36 cellular contexts compared by ENCODE assay signal in genomic region chr12:118835911-118836310, GRCh38.
DNase-seq lines count a peak whose midpoint lies in the region; ATAC-seq, FAIRE-seq and TF ChIP-seq lines count a peak whose summit lies in the region.
"Had no signal": no experiment of that assay in that cellular context is flagged by ENCODE, and none has a peak within 500 bp of the region (broad histone marks: within the 10 kb centered on the region; RNA-seq: fewer than 3 reads in every experiment).

No MANE protein-coding gene starts in this region.

- POLR2A ChIA-PET in K562 (lab: Yijun Ruan, JAX): no interaction called here

- peaks cover 2% of the 10 kb centered on the region for H3K27me3 Mint-ChIP-seq in activated T-cell treated with anti-CD3 and anti-CD28 coated beads, Interleukin-2, amount 50 U/mL, for 4 hours (ENCODE audit: low read depth)
- H3K27me3 Mint-ChIP-seq: CD4-positive, alpha-beta T cell; CD4-positive, CD25-positive, alpha-beta regulatory T cell had no signal

- H3K9me1 ChIP-seq in K562 (ENCODE audit: control insufficient read depth, insufficient read depth, low read length): no peaks in the 10 kb centered on the region

- 0% methylated on average over 1 of the region's 1 CpG for WGBS in K562 (ENCODE audit: insufficient coverage, low coverage, missing lambda C conversion rate)

- H2AFZ ChIP-seq in K562 (ENCODE audit: low read depth, low read length): no peak overlapping the region

- TF ChIP-seq CTCF in 22Rv1 (IDR thresholded peaks at IDR 0.05) (no peak), WERI-Rb-1 (IDR thresholded peaks at IDR 0.05; ENCODE audit: low read depth, low read length) (no peak), K562 (IDR thresholded peaks at IDR 0.05 in 2 of 3, conservative IDR thresholded peaks at IDR 0.05 in 1 of 3; ENCODE audit: insufficient read depth in 2 of 3, low read depth in 1 of 3, low read length in 3 of 3) (no peak), breast epithelium (IDR thresholded peaks at IDR 0.05) (no peak)

- H3K79me2 ChIP-seq in K562 (ENCODE audit: control insufficient read depth, insufficient read depth, low read length): no peaks in the 10 kb centered on the region

- H3K27ac ChIP-seq in 22Rv1 (peak overlapping the region; percentile 37), WERI-Rb-1 (peak overlapping the region; percentile 49), K562 (ENCODE audit: extremely low read depth, low read depth, low read length) (no peak overlapping the region), breast epithelium (no peak overlapping the region)
- H3K27ac ChIP-seq: A549; BLaER1; BLaER1 treated with 17β-estradiol and CSF1 and Interleukin-3, amounts not matched to agents 10 nM and 100 nM; C4-2B had no signal

- TF ChIP-seq RAD21 in K562 (CRISPR knock-in tag; conservative IDR thresholded peaks at IDR 0.05 in 1 of 2, IDR thresholded peaks at IDR 0.05 in 1 of 2): no peak

- no peak for FAIRE-seq in K562 (lab: Jason Lieb, UNC)
- FAIRE-seq: A204.1, A549, D721Med had no signal

- ATAC-seq in K562 (no peak), GM21737 (IDR thresholded peaks at IDR 0.05; ENCODE audit: unreplicated experiment) (no peak), GM19455 (IDR thresholded peaks at IDR 0.05; ENCODE audit: unreplicated experiment) (no peak)
- ATAC-seq in activated T-cell treated with anti-CD3 and anti-CD28 coated beads, Interleukin-2, amount 50 U/mL, for 4 hours: no peak
- ATAC-seq: A549; CD8-positive, alpha-beta T cell had no signal

- H3K36me3 Mint-ChIP-seq in activated T-cell treated with anti-CD3 and anti-CD28 coated beads, Interleukin-2, amount 50 U/mL, for 4 hours (ENCODE audit: insufficient read depth): no peaks in the 10 kb centered on the region
- H3K36me3 Mint-ChIP-seq: CD14-positive monocyte; CD4-positive, alpha-beta memory T cell; CD4-positive, CD25-positive, alpha-beta regulatory T cell; CD8-positive, alpha-beta memory T cell; CD8-positive, alpha-beta T cell had no signal

- peaks cover 4% of the 10 kb centered on the region for H3K9me3 Mint-ChIP-seq in activated T-cell treated with anti-CD3 and anti-CD28 coated beads, Interleukin-2, amount 50 U/mL, for 4 hours
- H3K9me3 Mint-ChIP-seq: CD4-positive, alpha-beta T cell; CD8-positive, alpha-beta T cell had no signal

- no peaks in the 10 kb centered on the region for H3K27me3 ChIP-seq in WERI-Rb-1 (ENCODE audit: insufficient read depth, low read depth, severe bottlenecking)
- H3K27me3 ChIP-seq in K562 (ENCODE audit: control insufficient read depth in 2 of 2, insufficient read depth in 2 of 2, low read length in 2 of 2): no peaks in the 10 kb centered on the region
- no peaks in the 10 kb centered on the region for H3K27me3 ChIP-seq in breast epithelium
- H3K27me3 ChIP-seq: BE2C; BLaER1; BLaER1 treated with 17β-estradiol and CSF1 and Interleukin-3, amounts not matched to agents 10 nM and 100 nM had no signal

- H3K9me3 ChIP-seq in WERI-Rb-1 (ENCODE audit: severe bottlenecking) (peaks cover 3% of the 10 kb centered on the region), K562 (replicated peaks; ENCODE audit: control insufficient read depth, insufficient read depth, low read depth, low read length) (no peaks in the 10 kb centered on the region), breast epithelium (no peaks in the 10 kb centered on the region)
- H3K9me3 ChIP-seq: A549, BE2C, BLaER1, Caco-2 had no signal

- TF ChIP-seq POLR2A in K562 (conservative IDR thresholded peaks at IDR 0.05) (no peak), breast epithelium (IDR thresholded peaks at IDR 0.05) (no peak)

- H3K36me3 ChIP-seq in WERI-Rb-1 (no peaks in the 10 kb centered on the region), K562 (ENCODE audit: control insufficient read depth, insufficient read depth, low read length) (no peaks in the 10 kb centered on the region), breast epithelium (no peaks in the 10 kb centered on the region)
- H3K36me3 ChIP-seq: BE2C; BLaER1; BLaER1 treated with 17β-estradiol and CSF1 and Interleukin-3, amounts not matched to agents 10 nM and 100 nM had no signal

- no peaks in the 10 kb centered on the region for H3K4me1 ChIP-seq in K562 (replicated peaks in 1 of 2; ENCODE audit: control insufficient read depth in 2 of 2, insufficient read depth in 2 of 2, low read length in 2 of 2)
- no peaks in the 10 kb centered on the region for H3K4me1 ChIP-seq in breast epithelium
- H3K4me1 ChIP-seq: A549, BE2C, Caco-2 had no signal

- no peak overlapping the region for H3K4me3 ChIP-seq in WERI-Rb-1 (ENCODE audit: low read depth, low read length)
- H3K4me3 ChIP-seq in K562: no peak overlapping the region
- H3K4me3 ChIP-seq in breast epithelium: no peak overlapping the region
- H3K4me3 ChIP-seq: A549; BLaER1; BLaER1 treated with 17β-estradiol and CSF1 and Interleukin-3, amounts not matched to agents 10 nM and 100 nM had no signal

- peak; percentile 60 for DNase-seq in WERI-Rb-1
- DNase-seq in K562 (ENCODE audit: extremely low read depth in 1 of 4, low spot score in 3 of 4): peak in 1 of 4 experiments; percentile 6
- peak; percentile 56 for DNase-seq in retina
- DNase-seq in activated T-cell treated with anti-CD3 and anti-CD28 coated beads, Interleukin-2, amount 50 U/mL, for 4 hours: no peak
- no peak for DNase-seq in breast epithelium (ENCODE audit: low spot score in 2 of 2)
- DNase-seq: 8988T; ACHN; AML-193; BE2C; C1 segment of cervical spinal cord; Caco-2; Calu3; CD4-positive, alpha-beta memory T cell; CD4-positive, alpha-beta T cell; CD4-positive, CD25-positive, alpha-beta regulatory T cell; CD8-positive, alpha-beta memory T cell; CD8-positive, alpha-beta T cell; COR-L47; DMS 273 treated with DMSO at 0.1 percent for 48 hours; DMS153; DMS53; DMS79; DMS79 treated with DMSO at 0.1 percent for 48 hours; DND-41; EL had no signal

- BruUV-seq in K562 (replicated peaks; lab: Mats Ljungman, UMichigan): no TSS peak

- no peak for TF ChIP-seq EP300 in K562 (IDR thresholded peaks at IDR 0.05; ENCODE audit: low read length)

- no peaks in the 10 kb centered on the region for H4K20me1 ChIP-seq in K562 (replicated peaks; ENCODE audit: control insufficient read depth, insufficient read depth, low read length)
- H4K20me1 ChIP-seq: BLaER1; BLaER1 treated with 17β-estradiol and CSF1 and Interleukin-3, amounts not matched to agents 10 nM and 100 nM had no signal

- no peak overlapping the region for H3K9ac ChIP-seq in K562 (ENCODE audit: insufficient read depth in 1 of 2, low read depth in 2 of 2, low read length in 2 of 2)
- H3K9ac ChIP-seq: BLaER1; BLaER1 treated with 17β-estradiol and CSF1 and Interleukin-3, amounts not matched to agents 10 nM and 100 nM had no signal

- H3K4me1 Mint-ChIP-seq in activated T-cell treated with anti-CD3 and anti-CD28 coated beads, Interleukin-2, amount 50 U/mL, for 4 hours (ENCODE audit: low read depth): no peaks in the 10 kb centered on the region
- H3K4me1 Mint-ChIP-seq: B cell; CD14-positive monocyte; CD4-positive, alpha-beta memory T cell; CD8-positive, alpha-beta memory T cell had no signal

- no peak overlapping the region for H3K4me2 ChIP-seq in K562 (ENCODE audit: insufficient read depth, low read length)
- H3K4me2 ChIP-seq: A549; BLaER1; BLaER1 treated with 17β-estradiol and CSF1 and Interleukin-3, amounts not matched to agents 10 nM and 100 nM had no signal

- CTCF ChIA-PET in K562 (lab: Yijun Ruan, JAX; ENCODE audit: low intra/inter-chr PET ratio): no interaction called here

- intact Hi-C loops in K562 (cut with micrococcal nuclease) (no loop called here), breast epithelium (cut with DNase I; ENCODE audit: low total_unique reads) (no loop called here)

- in situ Hi-C loops in K562 (cut with MboI): no loop called here

- no peak overlapping the region for H3K4me3 Mint-ChIP-seq in activated T-cell treated with anti-CD3 and anti-CD28 coated beads, Interleukin-2, amount 50 U/mL, for 4 hours
- H3K4me3 Mint-ChIP-seq: B cell; CD14-positive monocyte; CD4-positive, alpha-beta memory T cell; CD4-positive, alpha-beta T cell; CD4-positive, CD25-positive, alpha-beta regulatory T cell; CD8-positive, alpha-beta memory T cell; CD8-positive, alpha-beta T cell had no signal

TF ChIP-seq in K562, 482 proteins besides CTCF, POLR2A, EP300 and RAD21:
- no peak for TF ChIP-seq LEF1 (IDR thresholded peaks at IDR 0.05)
- TF ChIP-seq FOXP1 (CRISPR knock-in tag; IDR thresholded peaks at IDR 0.05): no peak
- TF ChIP-seq CBFA2T2 (conservative IDR thresholded peaks at IDR 0.05): peak; percentile 31
- TF ChIP-seq MCM7 (IDR thresholded peaks at IDR 0.05): no peak
- TF ChIP-seq TAL1 (IDR thresholded peaks at IDR 0.05): peak; percentile 22; the same call in 1 of the 2 replicates
- peak; percentile 43; the same call in 1 of the 2 replicates for TF ChIP-seq CBFA2T3 (IDR thresholded peaks at IDR 0.05)
- TF ChIP-seq TEAD4 (IDR thresholded peaks at IDR 0.05; ENCODE audit: low read length): peak; percentile 32; the same call in 1 of the 2 replicates
- TF ChIP-seq TEAD4 (CRISPR knock-in tag; IDR thresholded peaks at IDR 0.05; ENCODE audit: borderline replicate concordance): no peak
- TF ChIP-seq ETV1 (tag; conservative IDR thresholded peaks at IDR 0.05; ENCODE audit: low read depth): no peak

Comparison
In these comparisons a context has a peak if more than half of its experiments do, and no peak if none do; other contexts are left out.
1. H3K27ac ChIP-seq: peak in 22Rv1 (single experiment) and WERI-Rb-1 (single experiment); none in K562 (single experiment) and breast epithelium (0 of 2).
2. DNase-seq: peak in WERI-Rb-1 (single experiment) and retina (single experiment); none in activated T-cell treated with anti-CD3 and anti-CD28 coated beads, Interleukin-2, amount 50 U/mL, for 4 hours (single experiment) and breast epithelium (0 of 2).